15 cellular contexts compared by ENCODE assay signal in genomic region chr5:170338272-170338671, GRCh38. TPM values are rescaled to one million over a fixed set of nuclear protein-coding genes. Genes with fewer than 3 reads are reported as not detected.
"Had no signal": no experiment of that assay in that cellular context is flagged by ENCODE, and none has a peak within 500 bp of the region (broad histone marks: within the 10 kb centered on the region; RNA-seq: fewer than 3 reads in every experiment).

No MANE protein-coding gene starts in this region.

- DNase-seq: cortex of kidney, left cardiac atrium, mammary epithelial cell, nephron progenitor cell, psoas muscle, right lobe of liver, SJCRH30 had no signal

- H3K27ac Mint-ChIP-seq: activated CD4-positive, alpha-beta memory T cell treated with anti-CD3 and anti-CD28 coated beads, Interleukin-2, amount 10 ng/mL, durations not matched to agents 7 days and 5 days; nephron progenitor cell; stimulated activated memory B cell treated with anti-CD40 and anti-IgM and Interleukin-4, amounts not matched to agents 10 μg/mL and 1 μg/mL and 100 μg/mL, for 72 hours had no signal

- H3K9me3 ChIP-seq: mucosa of descending colon, psoas muscle, right lobe of liver, SJCRH30, transverse colon had no signal

- H3K27me3 Mint-ChIP-seq: activated CD4-positive, alpha-beta memory T cell treated with anti-CD3 and anti-CD28 coated beads, Interleukin-2, amount 10 ng/mL, durations not matched to agents 7 days and 5 days; stimulated activated memory B cell treated with anti-CD40 and anti-IgM and Interleukin-4, amounts not matched to agents 10 μg/mL and 1 μg/mL and 100 μg/mL, for 72 hours had no signal

- ATAC-seq: psoas muscle had no signal

- H3K27me3 ChIP-seq: right lobe of liver, transverse colon had no signal

- H3K27ac ChIP-seq: psoas muscle, right lobe of liver, SJCRH30, transverse colon, VCaP had no signal

- H3K36me3 ChIP-seq: right lobe of liver, SJCRH30, transverse colon had no signal

- H3K4me3 Mint-ChIP-seq: activated CD4-positive, alpha-beta memory T cell treated with anti-CD3 and anti-CD28 coated beads, Interleukin-2, amount 10 ng/mL, durations not matched to agents 7 days and 5 days; immature natural killer cell; nephron progenitor cell; stimulated activated memory B cell treated with anti-CD40 and anti-IgM and Interleukin-4, amounts not matched to agents 10 μg/mL and 1 μg/mL and 100 μg/mL, for 72 hours had no signal

- H3K4me3 ChIP-seq: mucosa of descending colon, psoas muscle, right lobe of liver, SJCRH30, transverse colon had no signal

- H3K9me3 Mint-ChIP-seq: activated CD4-positive, alpha-beta memory T cell treated with anti-CD3 and anti-CD28 coated beads, Interleukin-2, amount 10 ng/mL, durations not matched to agents 7 days and 5 days; immature natural killer cell; stimulated activated memory B cell treated with anti-CD40 and anti-IgM and Interleukin-4, amounts not matched to agents 10 μg/mL and 1 μg/mL and 100 μg/mL, for 72 hours had no signal

- H3K4me1 ChIP-seq: psoas muscle, right lobe of liver, SJCRH30 had no signal

- H3K36me3 Mint-ChIP-seq: immature natural killer cell; stimulated activated memory B cell treated with anti-CD40 and anti-IgM and Interleukin-4, amounts not matched to agents 10 μg/mL and 1 μg/mL and 100 μg/mL, for 72 hours had no signal

RNA-seq across cellular contexts. Expression of gene LCP2, which starts 40.7 kb away (rescaled TPM):
- total RNA-seq: mammary epithelial cell, osteoblast, SJCRH30 had no signal

RNA-seq across cellular contexts. Expression of gene KCNMB1, which starts 50.9 kb away (rescaled TPM):
- total RNA-seq: activated CD4-positive, alpha-beta memory T cell treated with anti-CD3 and anti-CD28 coated beads, Interleukin-2, amount 10 ng/mL, durations not matched to agents 7 days and 5 days; glomerular endothelial cell; SJCRH30 had no signal
